Comparison of ENCODE assay signal across 15 cellular contexts in genomic region chr20:12358006-12358654, GRCh38.
DNase-seq lines count a peak whose midpoint lies in the region; ATAC-seq and TF ChIP-seq lines count a peak whose summit lies in the region.
"Had no signal": no experiment of that assay in that cellular context is flagged by ENCODE, and none has a peak within 500 bp of the region (broad histone marks: within the 10 kb centered on the region; RNA-seq: fewer than 3 reads in every experiment).

No MANE protein-coding gene starts in this region.

- BruUV-seq in mammary epithelial cell (replicated peaks; lab: Mats Ljungman, UMichigan) = no TSS peak

- H3K36me3 ChIP-seq in MM.1S (replicated peaks; ENCODE audit: insufficient read depth, low read length) (no peaks in the 10 kb centered on the region), mammary epithelial cell (ENCODE audit: insufficient read depth, low read length) (no peaks in the 10 kb centered on the region)

- H3K4me1 ChIP-seq in MM.1S (ENCODE audit: low read length) = no peaks in the 10 kb centered on the region
- no peaks in the 10 kb centered on the region for H3K4me1 ChIP-seq in mammary epithelial cell (ENCODE audit: insufficient read depth, low read length)

- H3K4me3 ChIP-seq in MM.1S (ENCODE audit: low read length) (no peak overlapping the region), mammary epithelial cell (replicated peaks in 1 of 3; ENCODE audit: insufficient read depth in 1 of 3, low read depth in 2 of 3, low read length in 3 of 3) (no peak overlapping the region)
- H3K4me3 ChIP-seq: GM23248, SK-N-MC had no signal

- 66% methylated on average over 4 of the region's 4 CpGs for WGBS in mammary epithelial cell (ENCODE audit: low coverage, missing lambda C conversion rate)

- H3F3A ChIP-seq in MM.1S (ENCODE audit: insufficient read depth, low read length) = no peaks in the 10 kb centered on the region

- H3K9ac ChIP-seq in MM.1S (ENCODE audit: low read length) (no peak overlapping the region), mammary epithelial cell (ENCODE audit: insufficient read depth, low read length) (no peak overlapping the region)
- H3K9ac ChIP-seq: GM23248 had no signal

- H2AFZ ChIP-seq in MM.1S (ENCODE audit: low read length) (no peak overlapping the region), mammary epithelial cell (ENCODE audit: low read depth, low read length) (no peak overlapping the region)
- H2AFZ ChIP-seq: GM23248 had no signal

- H3K4me2 ChIP-seq in MM.1S (ENCODE audit: low read depth, low read length) (no peak overlapping the region), mammary epithelial cell (ENCODE audit: insufficient read depth, low read depth, low read length) (no peak overlapping the region)

- ATAC-seq in HG03520 (IDR thresholded peaks at IDR 0.05; ENCODE audit: unreplicated experiment) (no peak), HG03280 (IDR thresholded peaks at IDR 0.05; ENCODE audit: unreplicated experiment) (no peak), HG02885 (IDR thresholded peaks at IDR 0.05; ENCODE audit: poor library complexity, unreplicated experiment) (no peak)
- ATAC-seq: activated CD8-positive, alpha-beta T cell treated with anti-CD3 and anti-CD28 coated beads for 36 hours had no signal

- no peaks in the 10 kb centered on the region for H3K9me3 ChIP-seq in MM.1S (replicated peaks; ENCODE audit: insufficient read depth, low read length)
- H3K9me3 ChIP-seq in mammary epithelial cell (replicated peaks; ENCODE audit: insufficient read depth, low read length) = no peaks in the 10 kb centered on the region

- intact Hi-C loops in mammary epithelial cell (cut with micrococcal nuclease) = loop anchor here (2.0 to 5.0 kb wide), 2 partner anchors 346 to 681 kb away; no protein-coding TSS in a partner anchor

- H4K20me1 ChIP-seq in MM.1S (ENCODE audit: insufficient read depth, low read length) (no peaks in the 10 kb centered on the region), mammary epithelial cell (ENCODE audit: insufficient read depth, low read length) (no peaks in the 10 kb centered on the region)

- H3K79me2 ChIP-seq in MM.1S (ENCODE audit: low read length) (no peaks in the 10 kb centered on the region), mammary epithelial cell (ENCODE audit: insufficient read depth, low read length) (no peaks in the 10 kb centered on the region)

- CTCF ChIA-PET in mammary epithelial cell (lab: Charles Lee; ENCODE audit: low non-redundant PET) = interaction anchor here (0.5 to 1.6 kb wide), 3 partner anchors 11 to 347 kb away, joined by 3 to 6 read pairs (median 5); no protein-coding TSS in a partner anchor

- DNase-seq in Daoy (ENCODE audit: low read depth) (peak; percentile 3), MM.1S (peak; percentile 7), mammary epithelial cell (peak; percentile 31), kidney tubule cell (ENCODE audit: low spot score) (peak; percentile 22), NOMO-1 (lab: John Stamatoyannopoulos, UW; ENCODE audit: unreplicated experiment in 2 of 2) (no peak)
- DNase-seq: activated CD8-positive, alpha-beta T cell treated with anti-CD3 and anti-CD28 coated beads for 36 hours; EL; erythroblast; GM23248; NCI-H1436 treated with DMSO at 0.1 percent for 48 hours; right cardiac atrium had no signal

- TF ChIP-seq CTCF in MM.1S (IDR thresholded peaks at IDR 0.05; ENCODE audit: low read length) = peak; percentile 40
- TF ChIP-seq CTCF in mammary epithelial cell (conservative IDR thresholded peaks at IDR 0.05 in 1 of 2, IDR thresholded peaks at IDR 0.05 in 1 of 2; ENCODE audit: extremely low read depth in 1 of 2, insufficient read depth in 1 of 2, low read depth in 1 of 2, low read length in 2 of 2) = peak; percentile 27 to 61

- no peaks in the 10 kb centered on the region for H3K9me2 ChIP-seq in MM.1S (replicated peaks; ENCODE audit: insufficient read depth, low read length)

- in situ Hi-C loops in mammary epithelial cell (cut with MboI; ENCODE audit: low sequenced_read_pairs in 2 of 2) = no loop called here

- H3K27me3 ChIP-seq in MM.1S (replicated peaks; ENCODE audit: insufficient read depth, low read length) = no peaks in the 10 kb centered on the region
- H3K27me3 ChIP-seq in mammary epithelial cell (ENCODE audit: insufficient read depth, low read length) = no peaks in the 10 kb centered on the region

- dilution Hi-C loops in mammary epithelial cell (cut with HindIII; ENCODE audit: low sequenced_read_pairs) = no loop called here

- no peak overlapping the region for H3K27ac ChIP-seq in MM.1S (ENCODE audit: low read length)
- no peak overlapping the region for H3K27ac ChIP-seq in mammary epithelial cell (ENCODE audit: insufficient read depth, low read depth, low read length)
- H3K27ac ChIP-seq: GM23248, SK-N-MC had no signal

Comparison
In these comparisons a context has a peak if more than half of its experiments do, and no peak if none do; other contexts are left out.
1. DNase-seq: peak in Daoy (single experiment), MM.1S (single experiment), mammary epithelial cell (single experiment) and kidney tubule cell (single experiment); none in NOMO-1 (0 of 2).